21 cellular contexts compared by ENCODE assay signal in the genomic region with DNA sequence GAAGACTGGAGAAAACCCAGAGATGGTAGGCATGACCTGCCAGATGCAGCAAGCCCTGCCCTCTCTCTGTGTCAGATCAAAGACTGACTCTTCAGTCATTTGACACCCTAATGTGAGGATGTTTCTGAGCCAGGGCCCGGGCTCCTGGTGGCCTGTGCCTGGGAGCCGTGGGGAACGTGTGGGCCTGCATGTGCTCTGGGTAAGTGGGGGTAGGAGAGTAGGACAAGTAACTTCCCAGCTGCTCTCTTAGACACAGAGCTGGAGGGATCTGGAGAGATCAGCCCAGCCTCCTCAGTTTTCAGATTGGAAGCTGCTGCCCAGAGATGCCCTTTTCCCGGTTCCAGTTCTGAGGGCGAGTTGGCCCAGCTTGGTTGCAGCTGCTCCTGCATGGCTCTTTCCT.
DNase-seq lines count a peak whose midpoint lies in the region; TF ChIP-seq lines count a peak whose summit lies in the region.
"Had no signal": no experiment of that assay in that cellular context is flagged by ENCODE, and none has a peak within 500 bp of the region (broad histone marks: within the 10 kb centered on the region; RNA-seq: fewer than 3 reads in every experiment).

No MANE protein-coding gene starts in this region.

- POLR2A ChIA-PET in activated CD4-positive, alpha-beta memory T cell treated with anti-CD3 and anti-CD28 coated beads, Interleukin-2, amount 10 ng/mL, durations not matched to agents 7 days and 5 days (lab: Charles Lee) = no interaction called here

- H3K4me3 Mint-ChIP-seq in neural crest cell = no peak overlapping the region
- H3K4me3 Mint-ChIP-seq in activated CD4-positive, alpha-beta memory T cell treated with anti-CD3 and anti-CD28 coated beads, Interleukin-2, amount 10 ng/mL, durations not matched to agents 7 days and 5 days = no peak overlapping the region
- H3K4me3 Mint-ChIP-seq in activated T-helper 1 cell treated with anti-CD3 and anti-CD28 coated beads, Interleukin-12 subunit alpha, Interleukin-12 subunit beta, Interleukin-2, Interleukin-4 antibody, amounts not matched to agents 30 ng/mL and 10 ng/mL and 1 ng/mL, durations not matched to agents 14 hours and 24 hours and 36 hours = no peak overlapping the region
- H3K4me3 Mint-ChIP-seq: activated CD4-positive, alpha-beta T cell treated with anti-CD3 and anti-CD28 coated beads for 36 hours; activated naive CD8-positive, alpha-beta T cell treated with anti-CD3 and anti-CD28 coated beads, Interleukin-2, amount 10 ng/mL, durations not matched to agents 7 days and 5 days; CD8-positive, alpha-beta T cell; T-cell; type B pancreatic cell had no signal

- TF ChIP-seq CTCF in cardiac muscle cell (IDR thresholded peaks at IDR 0.05; ENCODE audit: low read depth, low read length) = no peak
- TF ChIP-seq CTCF in neural crest cell (conservative IDR thresholded peaks at IDR 0.05) = no peak

- H3K27ac ChIP-seq in cardiac muscle cell = peak overlapping the region; percentile 77
- H3K27ac ChIP-seq: KMS-11 had no signal

- no peaks in the 10 kb centered on the region for H3K27me3 Mint-ChIP-seq in neural crest cell (ENCODE audit: low read depth)
- peaks cover 32% of the 10 kb centered on the region for H3K27me3 Mint-ChIP-seq in activated CD4-positive, alpha-beta memory T cell treated with anti-CD3 and anti-CD28 coated beads, Interleukin-2, amount 10 ng/mL, durations not matched to agents 7 days and 5 days
- peaks cover 15% of the 10 kb centered on the region for H3K27me3 Mint-ChIP-seq in activated T-helper 1 cell treated with anti-CD3 and anti-CD28 coated beads, Interleukin-12 subunit alpha, Interleukin-12 subunit beta, Interleukin-2, Interleukin-4 antibody, amounts not matched to agents 30 ng/mL and 10 ng/mL and 1 ng/mL, durations not matched to agents 14 hours and 24 hours and 36 hours (ENCODE audit: insufficient read depth)
- H3K27me3 Mint-ChIP-seq: type B pancreatic cell had no signal

- H3K27me3 ChIP-seq in cardiac muscle cell = no peaks in the 10 kb centered on the region

- H3K9me3 ChIP-seq in cardiac muscle cell (ENCODE audit: low read depth) = no peaks in the 10 kb centered on the region

- CTCF ChIA-PET in activated CD4-positive, alpha-beta memory T cell treated with anti-CD3 and anti-CD28 coated beads, Interleukin-2, amount 10 ng/mL, durations not matched to agents 7 days and 5 days (lab: Charles Lee) = no interaction called here

- peaks cover 22% of the 10 kb centered on the region for H3K4me1 ChIP-seq in cardiac muscle cell (ENCODE audit: low read depth)

- peaks cover 3% of the 10 kb centered on the region for H3K36me3 ChIP-seq in cardiac muscle cell

- peaks cover 7% of the 10 kb centered on the region for H3K36me3 Mint-ChIP-seq in neural crest cell (ENCODE audit: low read depth)
- H3K36me3 Mint-ChIP-seq in activated CD4-positive, alpha-beta memory T cell treated with anti-CD3 and anti-CD28 coated beads, Interleukin-2, amount 10 ng/mL, durations not matched to agents 7 days and 5 days (ENCODE audit: low read depth) = no peaks in the 10 kb centered on the region
- no peaks in the 10 kb centered on the region for H3K36me3 Mint-ChIP-seq in activated T-helper 1 cell treated with anti-CD3 and anti-CD28 coated beads, Interleukin-12 subunit alpha, Interleukin-12 subunit beta, Interleukin-2, Interleukin-4 antibody, amounts not matched to agents 30 ng/mL and 10 ng/mL and 1 ng/mL, durations not matched to agents 14 hours and 24 hours and 36 hours (ENCODE audit: low read depth)
- H3K36me3 Mint-ChIP-seq: activated naive CD8-positive, alpha-beta T cell treated with anti-CD3 and anti-CD28 coated beads, Interleukin-2, amount 10 ng/mL, durations not matched to agents 7 days and 5 days; CD8-positive, alpha-beta T cell; T-cell had no signal

- H3K4me3 ChIP-seq in cardiac muscle cell = no peak overlapping the region

- H3K4me1 Mint-ChIP-seq in neural crest cell = peaks cover 17% of the 10 kb centered on the region
- no peaks in the 10 kb centered on the region for H3K4me1 Mint-ChIP-seq in activated CD4-positive, alpha-beta memory T cell treated with anti-CD3 and anti-CD28 coated beads, Interleukin-2, amount 10 ng/mL, durations not matched to agents 7 days and 5 days
- H3K4me1 Mint-ChIP-seq in activated T-helper 1 cell treated with anti-CD3 and anti-CD28 coated beads, Interleukin-12 subunit alpha, Interleukin-12 subunit beta, Interleukin-2, Interleukin-4 antibody, amounts not matched to agents 30 ng/mL and 10 ng/mL and 1 ng/mL, durations not matched to agents 14 hours and 24 hours and 36 hours (ENCODE audit: low read depth) = no peaks in the 10 kb centered on the region
- H3K4me1 Mint-ChIP-seq: activated CD4-positive, alpha-beta T cell treated with anti-CD3 and anti-CD28 coated beads for 36 hours; activated naive CD8-positive, alpha-beta T cell treated with anti-CD3 and anti-CD28 coated beads, Interleukin-2, amount 10 ng/mL, durations not matched to agents 7 days and 5 days; T-cell had no signal

- H3K27ac Mint-ChIP-seq in neural crest cell (ENCODE audit: unreplicated experiment) = peak overlapping the region; percentile 76
- H3K27ac Mint-ChIP-seq in activated CD4-positive, alpha-beta memory T cell treated with anti-CD3 and anti-CD28 coated beads, Interleukin-2, amount 10 ng/mL, durations not matched to agents 7 days and 5 days = no peak overlapping the region
- H3K27ac Mint-ChIP-seq in activated T-helper 1 cell treated with anti-CD3 and anti-CD28 coated beads, Interleukin-12 subunit alpha, Interleukin-12 subunit beta, Interleukin-2, Interleukin-4 antibody, amounts not matched to agents 30 ng/mL and 10 ng/mL and 1 ng/mL, durations not matched to agents 14 hours and 24 hours and 36 hours = no peak overlapping the region
- H3K27ac Mint-ChIP-seq: activated CD4-positive, alpha-beta T cell treated with anti-CD3 and anti-CD28 coated beads for 36 hours; activated naive CD8-positive, alpha-beta T cell treated with anti-CD3 and anti-CD28 coated beads, Interleukin-2, amount 10 ng/mL, durations not matched to agents 7 days and 5 days; CD8-positive, alpha-beta T cell; T-cell; type B pancreatic cell had no signal

- intact Hi-C loops in activated T-helper 1 cell treated with anti-CD3 and anti-CD28 coated beads, Interleukin-12 subunit alpha, Interleukin-12 subunit beta, Interleukin-2, Interleukin-4 antibody, amounts not matched to agents 30 ng/mL and 10 ng/mL and 1 ng/mL, durations not matched to agents 14 hours and 24 hours and 36 hours (cut with micrococcal nuclease) = no loop called here

- DNase-seq in DMS 273 treated with DMSO at 0.1 percent for 48 hours (lab: John Stamatoyannopoulos, UW) (peak; percentile 8), LHCN-M2 (ENCODE audit: low read depth) (peak; percentile 39), cardiac muscle cell (ENCODE audit: low read depth in 1 of 2, low spot score in 1 of 2) (peak in 1 of 2 donors; percentile 55), neural crest cell (ENCODE audit: low read depth, low spot score) (no peak), GM19240 (ENCODE audit: insufficient read length, low spot score) (no peak), SW 1271 (lab: John Stamatoyannopoulos, UW) (no peak)
- DNase-seq in activated CD4-positive, alpha-beta memory T cell treated with anti-CD3 and anti-CD28 coated beads, Interleukin-2, amount 10 ng/mL, durations not matched to agents 7 days and 5 days = no peak
- no peak for DNase-seq in activated T-helper 1 cell treated with anti-CD3 and anti-CD28 coated beads, Interleukin-12 subunit alpha, Interleukin-12 subunit beta, Interleukin-2, Interleukin-4 antibody, amounts not matched to agents 30 ng/mL and 10 ng/mL and 1 ng/mL, durations not matched to agents 14 hours and 24 hours and 36 hours (ENCODE audit: low spot score)
- DNase-seq: activated CD4-positive, alpha-beta T cell treated with anti-CD3 and anti-CD28 coated beads for 36 hours; activated naive CD8-positive, alpha-beta T cell treated with anti-CD3 and anti-CD28 coated beads, Interleukin-2, amount 10 ng/mL, durations not matched to agents 7 days and 5 days; CD8-positive, alpha-beta T cell; effector CD8-positive, alpha-beta T cell; islet precursor cell; NCI-H187 treated with DMSO at 0.1 percent for 48 hours; NCI-H82; OCI-M1; retina; SHP77; T-cell had no signal

- H3K9me3 Mint-ChIP-seq in neural crest cell = no peaks in the 10 kb centered on the region
- H3K9me3 Mint-ChIP-seq in activated CD4-positive, alpha-beta memory T cell treated with anti-CD3 and anti-CD28 coated beads, Interleukin-2, amount 10 ng/mL, durations not matched to agents 7 days and 5 days = no peaks in the 10 kb centered on the region
- no peaks in the 10 kb centered on the region for H3K9me3 Mint-ChIP-seq in activated T-helper 1 cell treated with anti-CD3 and anti-CD28 coated beads, Interleukin-12 subunit alpha, Interleukin-12 subunit beta, Interleukin-2, Interleukin-4 antibody, amounts not matched to agents 30 ng/mL and 10 ng/mL and 1 ng/mL, durations not matched to agents 14 hours and 24 hours and 36 hours
- H3K9me3 Mint-ChIP-seq: activated naive CD8-positive, alpha-beta T cell treated with anti-CD3 and anti-CD28 coated beads, Interleukin-2, amount 10 ng/mL, durations not matched to agents 7 days and 5 days; CD8-positive, alpha-beta T cell; T-cell; type B pancreatic cell had no signal

Comparison
In these comparisons a context has a peak if more than half of its experiments do, and no peak if none do; other contexts are left out.
1. DNase-seq: peak in DMS 273 treated with DMSO at 0.1 percent for 48 hours (single experiment) and LHCN-M2 (single experiment); none in neural crest cell (single experiment), activated CD4-positive, alpha-beta memory T cell treated with anti-CD3 and anti-CD28 coated beads, Interleukin-2, amount 10 ng/mL, durations not matched to agents 7 days and 5 days (single experiment), GM19240 (single experiment), activated T-helper 1 cell treated with anti-CD3 and anti-CD28 coated beads, Interleukin-12 subunit alpha, Interleukin-12 subunit beta, Interleukin-2, Interleukin-4 antibody, amounts not matched to agents 30 ng/mL and 10 ng/mL and 1 ng/mL, durations not matched to agents 14 hours and 24 hours and 36 hours (single experiment) and SW 1271 (0 of 2).